ENCODE assay signal across 18 cellular contexts in the genomic region with DNA sequence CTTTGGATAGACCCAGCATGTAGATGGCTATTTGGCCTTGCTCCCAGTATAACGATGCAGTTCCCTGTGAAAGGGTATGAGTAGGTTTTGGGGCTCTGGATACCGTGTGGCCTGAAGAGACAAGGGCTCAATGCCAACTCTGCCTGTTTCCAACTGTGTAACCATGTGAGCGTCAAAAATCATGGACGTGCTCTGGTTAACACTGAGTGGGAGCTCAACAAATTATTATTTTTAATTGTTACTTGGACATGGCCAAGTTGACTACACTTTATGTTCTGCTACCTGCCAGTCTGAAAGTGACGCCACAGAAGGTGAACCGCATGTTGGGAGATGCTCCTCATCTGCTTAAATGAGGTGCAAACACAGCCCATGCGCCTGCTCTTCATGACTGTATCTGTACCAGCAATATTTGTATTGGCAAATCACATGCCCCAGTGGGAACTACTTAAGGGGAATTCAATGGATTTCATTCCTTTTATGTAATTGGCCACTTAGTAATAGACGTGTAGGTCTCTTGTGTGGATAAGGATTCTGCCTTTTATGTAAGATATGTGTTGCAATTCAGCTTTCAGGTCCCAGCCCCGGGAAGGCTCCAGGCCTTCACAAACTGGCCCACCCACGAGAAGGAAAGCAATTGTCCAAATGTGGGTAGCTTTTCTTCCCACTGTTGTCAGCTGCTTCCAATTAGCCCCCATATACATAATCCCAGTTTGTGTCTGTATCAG. TPM values are rescaled to one million over a fixed set of nuclear protein-coding genes. Genes with fewer than 3 reads are reported as not detected.
DNase-seq lines count a peak whose midpoint lies in the region; ATAC-seq, FAIRE-seq and TF ChIP-seq lines count a peak whose summit lies in the region.
"Had no signal": no experiment of that assay in that cellular context is flagged by ENCODE, and none has a peak within 500 bp of the region (broad histone marks: within the 10 kb centered on the region; RNA-seq: fewer than 3 reads in every experiment).

No MANE protein-coding gene starts in this region.

- H3K4me3 ChIP-seq in astrocyte (ENCODE audit: insufficient read depth, low read depth, low read length) = no peak overlapping the region
- H3K4me3 ChIP-seq in thyroid gland (replicated peaks in 1 of 3) = no peak overlapping the region
- H3K4me3 ChIP-seq: MG63, pancreas had no signal

- H3K27me3 ChIP-seq in astrocyte (ENCODE audit: insufficient read depth, low read length) (no peaks in the 10 kb centered on the region), thyroid gland (no peaks in the 10 kb centered on the region)
- H3K27me3 ChIP-seq: MG63, pancreas had no signal

- H3K36me3 ChIP-seq in astrocyte (ENCODE audit: insufficient read depth, low read length) (no peaks in the 10 kb centered on the region), thyroid gland (no peaks in the 10 kb centered on the region)
- H3K36me3 ChIP-seq: pancreas had no signal

- peaks cover 42% of the 10 kb centered on the region for H3K4me1 ChIP-seq in astrocyte (ENCODE audit: insufficient read depth, low read length)
- peaks cover 18 to 25% of the 10 kb centered on the region in 2 donors for H3K4me1 ChIP-seq in thyroid gland

- intact Hi-C loops in thyroid gland (cut with DNase I) = no loop called here

- WGBS in thyroid gland, 2 donors = 49 to 55% methylated on average over 10 of the region's 10 CpGs

- H3K27ac Mint-ChIP-seq in astrocyte (ENCODE audit: unreplicated experiment) = no peak overlapping the region
- H3K27ac Mint-ChIP-seq: activated T-helper 17 cell treated with anti-CD3 and anti-CD28 coated beads, Interleukin-2, amount 50 U/mL, for 72 hours; stimulated activated naive CD8-positive, alpha-beta T cell treated with anti-CD3 and anti-CD28 coated beads, Interleukin-15, amount 100 ng/mL, for 72 hours had no signal

- H3K9me3 ChIP-seq in astrocyte (ENCODE audit: insufficient read depth, low read depth, low read length) (no peaks in the 10 kb centered on the region), thyroid gland (no peaks in the 10 kb centered on the region)
- H3K9me3 ChIP-seq: MG63, pancreas had no signal

- ATAC-seq in stimulated activated naive CD8-positive, alpha-beta T cell treated with anti-CD3 and anti-CD28 coated beads, Interleukin-15, Interleukin-2, amounts not matched to agents 100 U/mL and 50 U/mL, for 24 hours = no peak
- ATAC-seq: activated T-helper 17 cell treated with anti-CD3 and anti-CD28 coated beads, Interleukin-2, amount 50 U/mL, for 72 hours; stimulated activated naive CD8-positive, alpha-beta T cell treated with anti-CD3 and anti-CD28 coated beads, Interleukin-15, amount 100 ng/mL, for 72 hours had no signal

- H3K27ac ChIP-seq in astrocyte (ENCODE audit: low read depth, low read length) (peak overlapping the region; percentile 40), thyroid gland (peak overlapping the region in 2 of 3 donors; percentile 13 to 22)
- H3K27ac ChIP-seq: 22Rv1, pancreas had no signal

- no peak for FAIRE-seq in astrocyte (lab: Jason Lieb, UNC)
- FAIRE-seq: pancreas had no signal

- H4K20me1 ChIP-seq in astrocyte (ENCODE audit: insufficient read depth, low read length) = peaks cover 4% of the 10 kb centered on the region

- H3K9me3 Mint-ChIP-seq in astrocyte (ENCODE audit: unreplicated experiment) = no peaks in the 10 kb centered on the region
- H3K9me3 Mint-ChIP-seq: activated T-helper 17 cell treated with anti-CD3 and anti-CD28 coated beads, Interleukin-2, amount 50 U/mL, for 72 hours; stimulated activated naive CD8-positive, alpha-beta T cell treated with anti-CD3 and anti-CD28 coated beads, Interleukin-15, amount 100 ng/mL, for 72 hours had no signal

- TF ChIP-seq CTCF in astrocyte (IDR thresholded peaks at IDR 0.05; ENCODE audit: insufficient read depth, low read depth, low read length) = no peak
- TF ChIP-seq CTCF in thyroid gland (IDR thresholded peaks at IDR 0.05) = no peak

- peak overlapping the region; percentile 2 for H3K4me2 ChIP-seq in astrocyte (ENCODE audit: low read length)

- no peak overlapping the region for H3K4me3 Mint-ChIP-seq in astrocyte (ENCODE audit: unreplicated experiment)
- H3K4me3 Mint-ChIP-seq: activated T-helper 17 cell treated with anti-CD3 and anti-CD28 coated beads, Interleukin-2, amount 50 U/mL, for 72 hours; stimulated activated naive CD8-positive, alpha-beta T cell treated with anti-CD3 and anti-CD28 coated beads, Interleukin-15, amount 100 ng/mL, for 72 hours had no signal

- peak overlapping the region; percentile 29 for H3K9ac ChIP-seq in astrocyte (ENCODE audit: low read length)

- peaks cover 75% of the 10 kb centered on the region for H3K79me2 ChIP-seq in astrocyte (ENCODE audit: insufficient read depth, low read length)

- H3K4me1 Mint-ChIP-seq in astrocyte (ENCODE audit: low read depth, unreplicated experiment) = peaks cover 30% of the 10 kb centered on the region
- H3K4me1 Mint-ChIP-seq: activated T-helper 17 cell treated with anti-CD3 and anti-CD28 coated beads, Interleukin-2, amount 50 U/mL, for 72 hours; stimulated activated naive CD8-positive, alpha-beta T cell treated with anti-CD3 and anti-CD28 coated beads, Interleukin-15, amount 100 ng/mL, for 72 hours had no signal

- H3K36me3 Mint-ChIP-seq in astrocyte (ENCODE audit: low read depth, unreplicated experiment) = no peaks in the 10 kb centered on the region

- peak; percentile 34 for DNase-seq in DMS153 (lab: John Stamatoyannopoulos, UW)
- DNase-seq in DMS153 treated with DMSO at 0.1 percent for 48 hours (lab: John Stamatoyannopoulos, UW; ENCODE audit: unreplicated experiment) = no peak
- peak; percentile 76 for DNase-seq in astrocyte (ENCODE audit: low read depth)
- DNase-seq in iris pigment epithelial cell (ENCODE audit: low read depth) = peak; percentile 70
- DNase-seq in thyroid gland = peak in 1 of 2 donors; percentile 46
- no peak for DNase-seq in stimulated activated naive CD8-positive, alpha-beta T cell treated with anti-CD3 and anti-CD28 coated beads, Interleukin-15, Interleukin-2, amounts not matched to agents 100 U/mL and 50 U/mL, for 24 hours
- DNase-seq in RPMI8226 = no peak
- DNase-seq in activated CD4-positive, alpha-beta T cell treated with anti-CD3 and anti-CD28 coated beads for 48 hours = no peak
- DNase-seq: activated CD4-positive, alpha-beta T cell treated with anti-CD3 and anti-CD28 coated beads for 4 hours; cerebellar nuclear complex; MG63; NCI-H69; pancreas; stimulated activated CD4-positive, alpha-beta T cell treated with anti-CD3 and anti-CD28 coated beads, Interleukin-4, amount 100 ng/mL, for 24 hours; stimulated activated naive CD8-positive, alpha-beta T cell treated with anti-CD3 and anti-CD28 coated beads, Interleukin-15, amount 100 ng/mL, for 72 hours; T-helper 1 cell had no signal

- no peak overlapping the region for H2AFZ ChIP-seq in astrocyte (ENCODE audit: low read depth, low read length)

- TF ChIP-seq POLR2A in thyroid gland (IDR thresholded peaks at IDR 0.05) = no peak

- no peaks in the 10 kb centered on the region for H3K27me3 Mint-ChIP-seq in astrocyte (ENCODE audit: low read depth, unreplicated experiment)

RNA-seq across cellular contexts. Expression of a gene that starts 42.0 kb away (rescaled TPM):
- total RNA-seq in astrocyte (22.0 and 27.3 TPM in 2 replicates), thyroid gland (10 to 100 TPM; 57.5 to 96.2 (median 84.7) TPM)

Comparison
In these comparisons a context has a peak if more than half of its experiments do, and no peak if none do; other contexts are left out.
1. DNase-seq: peak in DMS153 (single experiment), astrocyte (single experiment) and iris pigment epithelial cell (single experiment); none in DMS153 treated with DMSO at 0.1 percent for 48 hours (single experiment), stimulated activated naive CD8-positive, alpha-beta T cell treated with anti-CD3 and anti-CD28 coated beads, Interleukin-15, Interleukin-2, amounts not matched to agents 100 U/mL and 50 U/mL, for 24 hours (single experiment), RPMI8226 (single experiment) and activated CD4-positive, alpha-beta T cell treated with anti-CD3 and anti-CD28 coated beads for 48 hours (single experiment).